Comparison of ENCODE assay signal across 1 cellular context in the genomic region with DNA sequence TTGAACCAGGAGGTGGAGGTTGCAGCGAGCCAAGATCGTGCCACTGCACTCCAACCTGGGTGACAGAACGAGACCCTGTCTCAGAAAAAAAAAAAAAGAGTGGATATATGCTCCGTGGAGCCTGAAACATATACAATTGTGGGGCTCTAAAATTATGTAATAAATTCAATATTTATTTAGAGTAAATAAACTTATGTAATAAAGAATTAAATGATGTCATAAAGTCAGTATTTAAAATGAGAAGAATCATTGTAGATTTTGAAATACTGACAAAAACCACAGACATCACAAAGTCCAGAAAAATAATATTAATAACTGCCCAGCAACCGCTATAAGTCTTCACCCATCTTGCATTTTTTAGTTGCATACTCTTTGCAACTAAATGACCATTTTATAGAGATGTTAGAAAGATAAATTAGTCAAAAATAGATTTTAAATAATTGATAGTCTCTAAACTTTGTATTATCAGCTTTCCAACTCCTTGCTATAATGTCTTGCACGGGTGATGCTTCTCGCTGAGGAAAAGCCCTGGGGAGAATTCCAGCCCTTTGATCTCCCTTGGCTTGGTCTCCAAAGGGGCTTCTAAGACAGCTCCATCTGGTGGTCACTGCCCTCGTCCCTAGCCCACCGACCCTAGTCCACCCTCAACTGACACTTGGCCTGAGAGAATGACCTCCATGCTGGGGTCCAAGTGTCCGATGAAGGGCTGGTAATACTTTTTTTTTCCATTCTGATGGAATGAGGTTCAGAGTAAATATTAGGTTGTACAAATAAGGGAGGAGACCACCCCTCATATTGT.
TF ChIP-seq lines count a peak whose summit lies in the region.

No MANE protein-coding gene starts in this region.

TF ChIP-seq in SK-N-SH treated with all-trans-retinoic acid at 6 μM for 48 hours, 23 proteins besides CTCF, POLR2A, EP300 and RAD21:
- TF ChIP-seq, protein P1, sequence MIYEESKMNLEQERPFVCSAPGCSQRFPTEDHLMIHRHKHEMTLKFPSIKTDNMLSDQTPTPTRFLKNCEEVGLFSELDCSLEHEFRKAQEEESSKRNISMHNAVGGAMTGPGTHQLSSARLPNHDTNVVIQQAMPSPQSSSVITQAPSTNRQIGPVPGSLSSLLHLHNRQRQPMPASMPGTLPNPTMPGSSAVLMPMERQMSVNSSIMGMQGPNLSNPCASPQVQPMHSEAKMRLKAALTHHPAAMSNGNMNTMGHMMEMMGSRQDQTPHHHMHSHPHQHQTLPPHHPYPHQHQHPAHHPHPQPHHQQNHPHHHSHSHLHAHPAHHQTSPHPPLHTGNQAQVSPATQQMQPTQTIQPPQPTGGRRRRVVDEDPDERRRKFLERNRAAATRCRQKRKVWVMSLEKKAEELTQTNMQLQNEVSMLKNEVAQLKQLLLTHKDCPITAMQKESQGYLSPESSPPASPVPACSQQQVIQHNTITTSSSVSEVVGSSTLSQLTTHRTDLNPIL (CRISPR knock-in tag; IDR thresholded peaks at IDR 0.05; ENCODE audit: low read depth) = no peak
- TF ChIP-seq SNAI2 (CRISPR knock-in tag; IDR thresholded peaks at IDR 0.05) = no peak
